Comparison of ENCODE assay signal across 8 cellular contexts in genomic region chr9:21194867-21195776, GRCh38. TPM values are rescaled to one million over a fixed set of nuclear protein-coding genes. Genes with fewer than 3 reads are reported as not detected.
A peak's percentile ranks its signal among the peaks of the same experiment; 100 is the strongest.
DNase-seq lines count a peak whose midpoint lies in the region; ATAC-seq and TF ChIP-seq lines count a peak whose summit lies in the region.
"Not testable (repeated sequence)": the region's sequence is repeated elsewhere in the genome, so short reads cannot be mapped to it uniquely, and the experiment has no call there.

No MANE protein-coding gene starts in this region.

- H3K9me3 ChIP-seq in DOHH2 (ENCODE audit: control insufficient read depth, insufficient read depth, low read length); colonic mucosa; left lung: not testable (repeated sequence)

- not testable (repeated sequence) for H3K9ac ChIP-seq in colonic mucosa (ENCODE audit: low read depth in 2 of 2, low read length in 2 of 2)

- H3K4me2 ChIP-seq in DOHH2 (ENCODE audit: low read length), result 0 out of 2 replicates have a peak overlapping the region, but pooled peaks have one; percentile 13

- H3K27ac Mint-ChIP-seq in activated CD4-positive, alpha-beta T cell treated with anti-CD3 and anti-CD28 coated beads, Interleukin-2, amount 10 ng/mL, durations not matched to agents 24 days and 14 days; stimulated activated memory B cell treated with anti-CD40 and anti-IgM and Interleukin-4, amounts not matched to agents 10 μg/mL and 1 μg/mL and 100 μg/mL, for 72 hours: not testable (repeated sequence)

- peak; percentile 59 for TF ChIP-seq CTCF in DOHH2 (IDR thresholded peaks at IDR 0.05; ENCODE audit: low read depth, low read length, poor library complexity, severe bottlenecking)
- TF ChIP-seq CTCF in colonic mucosa (IDR thresholded peaks at IDR 0.05), result peak; percentile 24
- peak; percentile 47 to 56 for TF ChIP-seq CTCF in left lung (IDR thresholded peaks at IDR 0.05)

- H3K4me3 Mint-ChIP-seq in activated CD4-positive, alpha-beta T cell treated with anti-CD3 and anti-CD28 coated beads, Interleukin-2, amount 10 ng/mL, durations not matched to agents 24 days and 14 days, result peak overlapping the region; percentile 45
- H3K4me3 Mint-ChIP-seq in stimulated activated memory B cell treated with anti-CD40 and anti-IgM and Interleukin-4, amounts not matched to agents 10 μg/mL and 1 μg/mL and 100 μg/mL, for 72 hours, result peak overlapping the region; percentile 29

- H3K9me2 ChIP-seq in DOHH2 (replicated peaks; ENCODE audit: control insufficient read depth, low read length), result not testable (repeated sequence)

- not testable (repeated sequence) for H4K20me1 ChIP-seq in DOHH2 (ENCODE audit: control insufficient read depth, insufficient read depth, low read depth, low read length)

- H3K36me3 ChIP-seq in DOHH2 (ENCODE audit: control insufficient read depth, low read length); colonic mucosa; left lung: not testable (repeated sequence)

- not testable (repeated sequence) for H3F3A ChIP-seq in DOHH2 (ENCODE audit: control insufficient read depth, insufficient read depth)

- not testable (repeated sequence) for H3K9me3 Mint-ChIP-seq in activated CD4-positive, alpha-beta T cell treated with anti-CD3 and anti-CD28 coated beads, Interleukin-2, amount 10 ng/mL, durations not matched to agents 24 days and 14 days; stimulated activated memory B cell treated with anti-CD40 and anti-IgM and Interleukin-4, amounts not matched to agents 10 μg/mL and 1 μg/mL and 100 μg/mL, for 72 hours

- H3K4me1 Mint-ChIP-seq in activated CD4-positive, alpha-beta T cell treated with anti-CD3 and anti-CD28 coated beads, Interleukin-2, amount 10 ng/mL, durations not matched to agents 24 days and 14 days, result not testable (repeated sequence)
- peaks cover 14% of the 10 kb centered on the region for H3K4me1 Mint-ChIP-seq in stimulated activated memory B cell treated with anti-CD40 and anti-IgM and Interleukin-4, amounts not matched to agents 10 μg/mL and 1 μg/mL and 100 μg/mL, for 72 hours

- DNase-seq in NCI-H2081 (lab: John Stamatoyannopoulos, UW), result peak; percentile 13 to 46
- DNase-seq in activated CD4-positive, alpha-beta T cell treated with anti-CD3 and anti-CD28 coated beads, Interleukin-2, amount 10 ng/mL, durations not matched to agents 24 days and 14 days, result peak; percentile 84
- peak; percentile 32 for DNase-seq in colonic mucosa
- DNase-seq in left lung, result not testable (repeated sequence)

- peaks cover 14% of the 10 kb centered on the region for H3K27me3 Mint-ChIP-seq in activated CD4-positive, alpha-beta T cell treated with anti-CD3 and anti-CD28 coated beads, Interleukin-2, amount 10 ng/mL, durations not matched to agents 24 days and 14 days
- H3K27me3 Mint-ChIP-seq in stimulated activated memory B cell treated with anti-CD40 and anti-IgM and Interleukin-4, amounts not matched to agents 10 μg/mL and 1 μg/mL and 100 μg/mL, for 72 hours, result peaks cover 22% of the 10 kb centered on the region

- intact Hi-C loops in activated CD4-positive, alpha-beta T cell treated with anti-CD3 and anti-CD28 coated beads, Interleukin-2, amount 10 ng/mL, durations not matched to agents 24 days and 14 days (cut with micrococcal nuclease), result loop anchor here (1.0 kb wide), 1 partner anchor 594 kb away; no protein-coding TSS in a partner anchor
- intact Hi-C loops in colonic mucosa (cut with DNase I); left lung (cut with DNase I): not testable (repeated sequence)

- not testable (repeated sequence) for H3K36me3 Mint-ChIP-seq in activated CD4-positive, alpha-beta T cell treated with anti-CD3 and anti-CD28 coated beads, Interleukin-2, amount 10 ng/mL, durations not matched to agents 24 days and 14 days (ENCODE audit: low read depth); stimulated activated memory B cell treated with anti-CD40 and anti-IgM and Interleukin-4, amounts not matched to agents 10 μg/mL and 1 μg/mL and 100 μg/mL, for 72 hours

- not testable (repeated sequence) for H3K4me3 ChIP-seq in DOHH2 (ENCODE audit: low read length); colonic mucosa; left lung

- ATAC-seq in GM19463 (IDR thresholded peaks at IDR 0.05; ENCODE audit: unreplicated experiment) (peak; percentile 93), HG03064 (IDR thresholded peaks at IDR 0.05; ENCODE audit: low read depth, unreplicated experiment) (peak; percentile 85), left lung (peak; percentile 92)
- peak; percentile 85 for ATAC-seq in stimulated activated memory B cell treated with anti-CD40 and anti-IgM and Interleukin-4, amounts not matched to agents 10 μg/mL and 1 μg/mL and 100 μg/mL, for 72 hours

- not testable (repeated sequence) for H3K4me1 ChIP-seq in DOHH2 (ENCODE audit: control insufficient read depth, low read length); colonic mucosa; left lung

- not testable (repeated sequence) for H3K27ac ChIP-seq in DOHH2 (ENCODE audit: low read depth, low read length); colonic mucosa; left lung

- H3K79me2 ChIP-seq in DOHH2 (ENCODE audit: control insufficient read depth, low read length), result not testable (repeated sequence)

- not testable (repeated sequence) for H3K27me3 ChIP-seq in DOHH2 (ENCODE audit: control insufficient read depth, low read length); colonic mucosa; left lung

RNA-seq across cellular contexts. Expression of gene IFNA7, which starts 6.9 kb away (rescaled TPM):
- total RNA-seq in activated CD4-positive, alpha-beta T cell treated with anti-CD3 and anti-CD28 coated beads, Interleukin-2, amount 10 ng/mL, durations not matched to agents 24 days and 14 days, result not detected in 2 replicates
- total RNA-seq in colonic mucosa, result not detected
- total RNA-seq in left lung, result not detected

RNA-seq across cellular contexts. Expression of gene IFNA4, which starts 7.7 kb away (rescaled TPM):
- total RNA-seq in activated CD4-positive, alpha-beta T cell treated with anti-CD3 and anti-CD28 coated beads, Interleukin-2, amount 10 ng/mL, durations not matched to agents 24 days and 14 days, result not detected in 2 replicates
- total RNA-seq in colonic mucosa (not detected), left lung (not detected)

RNA-seq across cellular contexts. Expression of gene IFNA10, which starts 11.8 kb away (rescaled TPM):
- total RNA-seq in activated CD4-positive, alpha-beta T cell treated with anti-CD3 and anti-CD28 coated beads, Interleukin-2, amount 10 ng/mL, durations not matched to agents 24 days and 14 days, result not detected in 2 replicates
- total RNA-seq in colonic mucosa (not detected), left lung (not detected)

RNA-seq across cellular contexts. Expression of gene IFNA16, which starts 22.0 kb away (rescaled TPM):
- total RNA-seq in activated CD4-positive, alpha-beta T cell treated with anti-CD3 and anti-CD28 coated beads, Interleukin-2, amount 10 ng/mL, durations not matched to agents 24 days and 14 days, result not detected in 2 replicates
- not detected for total RNA-seq in colonic mucosa
- total RNA-seq in left lung, result not detected

RNA-seq across cellular contexts. Expression of gene IFNA21, which starts 28.7 kb away (rescaled TPM):
- not detected in 2 replicates for total RNA-seq in activated CD4-positive, alpha-beta T cell treated with anti-CD3 and anti-CD28 coated beads, Interleukin-2, amount 10 ng/mL, durations not matched to agents 24 days and 14 days
- not detected for total RNA-seq in colonic mucosa
- total RNA-seq in left lung, result not detected
